ENCODE assay signal across 20 cellular contexts in genomic region chr7:46143949-46144917, GRCh38.
A peak's percentile ranks its signal among the peaks of the same experiment; 100 is the strongest.
DNase-seq lines count a peak whose midpoint lies in the region; ATAC-seq and TF ChIP-seq lines count a peak whose summit lies in the region.
"Had no signal": no experiment of that assay in that cellular context is flagged by ENCODE, and none has a peak within 500 bp of the region (broad histone marks: within the 10 kb centered on the region; RNA-seq: fewer than 3 reads in every experiment).

No MANE protein-coding gene starts in this region.

- H3K4me1 Mint-ChIP-seq in Caco-2 (ENCODE audit: low read depth, unreplicated experiment) (peaks cover 29% of the 10 kb centered on the region), nephron (peaks cover 23% of the 10 kb centered on the region), T-cell (no peaks in the 10 kb centered on the region)

- H3K36me3 Mint-ChIP-seq in Caco-2 (ENCODE audit: insufficient read depth, unreplicated experiment) (no peaks in the 10 kb centered on the region), nephron (ENCODE audit: low read depth) (no peaks in the 10 kb centered on the region), T-cell (no peaks in the 10 kb centered on the region)
- H3K36me3 Mint-ChIP-seq: activated naive CD8-positive, alpha-beta T cell treated with anti-CD3 and anti-CD28 coated beads for 36 hours had no signal

- no peaks in the 10 kb centered on the region for H3K9me3 Mint-ChIP-seq in Caco-2 (ENCODE audit: unreplicated experiment)
- peaks cover 9% of the 10 kb centered on the region for H3K9me3 Mint-ChIP-seq in nephron
- H3K9me3 Mint-ChIP-seq in T-cell = no peaks in the 10 kb centered on the region
- H3K9me3 Mint-ChIP-seq: activated T-helper 1 cell treated with anti-CD3 and anti-CD28 coated beads, Interleukin-12 subunit alpha, Interleukin-12 subunit beta, Interleukin-2, Interleukin-4 antibody, amounts not matched to agents 30 ng/mL and 10 ng/mL and 1 ng/mL, durations not matched to agents 14 hours and 24 hours and 36 hours had no signal

- TF ChIP-seq POLR2A in gastroesophageal sphincter (IDR thresholded peaks at IDR 0.05) (no peak), adrenal gland (IDR thresholded peaks at IDR 0.05) (no peak)

- POLR2A ChIA-PET in Caco-2 (lab: Charles Lee) = no interaction called here
- POLR2A ChIA-PET in T-cell (lab: Charles Lee) = no interaction called here

- peak overlapping the region; percentile 34 for H3K27ac Mint-ChIP-seq in Caco-2 (ENCODE audit: unreplicated experiment)
- peak overlapping the region in 2 of 3 experiments; percentile 52 to 59 for H3K27ac Mint-ChIP-seq in nephron
- no peak overlapping the region for H3K27ac Mint-ChIP-seq in T-cell
- H3K27ac Mint-ChIP-seq: activated naive CD8-positive, alpha-beta T cell treated with anti-CD3 and anti-CD28 coated beads for 36 hours; activated T-helper 1 cell treated with anti-CD3 and anti-CD28 coated beads, Interleukin-12 subunit alpha, Interleukin-12 subunit beta, Interleukin-2, Interleukin-4 antibody, amounts not matched to agents 30 ng/mL and 10 ng/mL and 1 ng/mL, durations not matched to agents 14 hours and 24 hours and 36 hours had no signal

- H3K4me3 Mint-ChIP-seq in Caco-2 (ENCODE audit: unreplicated experiment) (peak overlapping the region; percentile 6), nephron (no peak overlapping the region), T-cell (no peak overlapping the region)
- H3K4me3 Mint-ChIP-seq: activated naive CD8-positive, alpha-beta T cell treated with anti-CD3 and anti-CD28 coated beads for 36 hours; activated T-helper 1 cell treated with anti-CD3 and anti-CD28 coated beads, Interleukin-12 subunit alpha, Interleukin-12 subunit beta, Interleukin-2, Interleukin-4 antibody, amounts not matched to agents 30 ng/mL and 10 ng/mL and 1 ng/mL, durations not matched to agents 14 hours and 24 hours and 36 hours had no signal

- peak overlapping the region; percentile 45 for H3K9ac ChIP-seq in adipocyte (ENCODE audit: low read length)
- H3K9ac ChIP-seq: parathyroid adenoma had no signal

- H3K9me3 ChIP-seq in Caco-2 (no peaks in the 10 kb centered on the region), adipocyte (ENCODE audit: control insufficient read depth, low read length) (no peaks in the 10 kb centered on the region), gastroesophageal sphincter (no peaks in the 10 kb centered on the region), adrenal gland (replicated peaks in 1 of 3) (no peaks in the 10 kb centered on the region)
- H3K9me3 ChIP-seq: gastrocnemius medialis, left ventricle myocardium inferior, vagina had no signal

- 79 to 84% methylated on average over 4 of the region's 4 CpGs for WGBS in gastroesophageal sphincter (ENCODE audit: low coverage in 1 of 2), 2 donors
- 63 to 68% (median 64%) methylated on average over 4 of the region's 4 CpGs for WGBS in adrenal gland, 4 donors

- H3K4me3 ChIP-seq in Caco-2 (ENCODE audit: low read depth, low read length) (no peak overlapping the region), adipocyte (ENCODE audit: low read length) (no peak overlapping the region), gastroesophageal sphincter (no peak overlapping the region), adrenal gland (no peak overlapping the region)
- H3K4me3 ChIP-seq: gastrocnemius medialis, left ventricle myocardium inferior, vagina had no signal

- no TSS peak for BruUV-seq in Caco-2 (replicated peaks; lab: Mats Ljungman, UMichigan)

- TF ChIP-seq CTCF in Caco-2 (IDR thresholded peaks at IDR 0.05; ENCODE audit: insufficient read depth in 1 of 2, low read depth in 1 of 2, low read length in 1 of 2, severe bottlenecking in 1 of 2, unreplicated experiment in 1 of 2) (no peak), nephron (IDR thresholded peaks at IDR 0.05; ENCODE audit: unreplicated experiment in 3 of 3) (no peak), gastroesophageal sphincter (IDR thresholded peaks at IDR 0.05) (no peak), adrenal gland (IDR thresholded peaks at IDR 0.05) (no peak)

- intact Hi-C loops in Caco-2 (cut with micrococcal nuclease; ENCODE audit: unreplicated experiment) (loop anchor here (10.0 kb wide), 1 partner anchor 119 kb away; no protein-coding TSS in a partner anchor), adrenal gland (cut with DNase I) (no loop called here)

- H3K27ac ChIP-seq in gastroesophageal sphincter = no peak overlapping the region
- no peak overlapping the region for H3K27ac ChIP-seq in adrenal gland
- H3K27ac ChIP-seq: epithelial cell of prostate, gastrocnemius medialis, left ventricle myocardium inferior, parathyroid adenoma, vagina had no signal

- ATAC-seq in HG02798 (IDR thresholded peaks at IDR 0.05; ENCODE audit: poor library complexity, unreplicated experiment) = peak; percentile 41
- ATAC-seq in gastroesophageal sphincter = no peak
- no peak for ATAC-seq in T-cell (replicated peaks in 1 of 4)

- no peaks in the 10 kb centered on the region for H3K36me3 ChIP-seq in Caco-2 (ENCODE audit: control insufficient read depth, insufficient read depth, low read length)
- no peaks in the 10 kb centered on the region for H3K36me3 ChIP-seq in adipocyte (ENCODE audit: control insufficient read depth, insufficient read depth, low read length, severe bottlenecking)
- H3K36me3 ChIP-seq in gastroesophageal sphincter = no peaks in the 10 kb centered on the region
- H3K36me3 ChIP-seq in adrenal gland (replicated peaks in 1 of 2) = no peaks in the 10 kb centered on the region
- H3K36me3 ChIP-seq: gastrocnemius medialis, left ventricle myocardium inferior, vagina had no signal

- CTCF ChIA-PET in Caco-2 (lab: Charles Lee) (no interaction called here), T-cell (lab: Charles Lee) (no interaction called here)

- peaks cover 23% of the 10 kb centered on the region for H3K4me1 ChIP-seq in Caco-2
- peaks cover 32% of the 10 kb centered on the region for H3K4me1 ChIP-seq in adipocyte (ENCODE audit: control insufficient read depth, insufficient read depth, low read length)
- H3K4me1 ChIP-seq in gastroesophageal sphincter = peaks cover 0 to 10% (median 8%) of the 10 kb centered on the region in 3 donors
- H3K4me1 ChIP-seq in adrenal gland (replicated peaks in 1 of 2) = no peaks in the 10 kb centered on the region
- H3K4me1 ChIP-seq: gastrocnemius medialis, parathyroid adenoma, vagina had no signal

- H3K27me3 Mint-ChIP-seq in Caco-2 (ENCODE audit: insufficient read depth, unreplicated experiment) (no peaks in the 10 kb centered on the region), nephron (ENCODE audit: low read depth) (no peaks in the 10 kb centered on the region), T-cell (no peaks in the 10 kb centered on the region)

- no peak for TF ChIP-seq EP300 in gastroesophageal sphincter (IDR thresholded peaks at IDR 0.05)

- no peaks in the 10 kb centered on the region for H3K27me3 ChIP-seq in Caco-2 (replicated peaks; ENCODE audit: control insufficient read depth, insufficient read depth, low read length)
- no peaks in the 10 kb centered on the region for H3K27me3 ChIP-seq in adipocyte (replicated peaks; ENCODE audit: control insufficient read depth, insufficient read depth, low read length)
- no peaks in the 10 kb centered on the region for H3K27me3 ChIP-seq in gastroesophageal sphincter
- H3K27me3 ChIP-seq in adrenal gland = no peaks in the 10 kb centered on the region
- H3K27me3 ChIP-seq: gastrocnemius medialis, vagina had no signal

- DNase-seq in Caco-2 = no peak
- no peak for DNase-seq in adipocyte (ENCODE audit: low read depth)
- no peak for DNase-seq in T-cell
- no peak for DNase-seq in NCI-H345 treated with DMSO at 0.1 percent for 48 hours (lab: John Stamatoyannopoulos, UW; ENCODE audit: unreplicated experiment)
- no peak for DNase-seq in adrenal gland
- DNase-seq: activated CD4-positive, CD25-positive, alpha-beta regulatory T cell; activated CD8-positive, alpha-beta memory T cell treated with anti-CD3 and anti-CD28 coated beads for 24 hours; activated naive CD8-positive, alpha-beta T cell treated with anti-CD3 and anti-CD28 coated beads for 36 hours; gastrocnemius medialis; left ventricle myocardium inferior; NCI-H1694 treated with DMSO at 0.1 percent for 48 hours; SHP77; stimulated activated CD4-positive, alpha-beta T cell treated with anti-CD3 and anti-CD28 coated beads, Interleukin-4, amount 100 ng/mL, for 1 hour had no signal

Comparison
In these comparisons a context has a peak if more than half of its experiments do, and no peak if none do; other contexts are left out.
1. H3K27ac Mint-ChIP-seq: peak in Caco-2 (single experiment) and nephron (2 of 3); none in T-cell (0 of 2).